Comparison of ENCODE assay signal across 1 cellular context in genomic region chr11:22343411-22344032, GRCh38.
TF ChIP-seq lines count a peak whose summit lies in the region.

No MANE protein-coding gene starts in this region.

TF ChIP-seq in H1, 55 proteins besides CTCF, POLR2A, EP300 and RAD21 (continued from another document):
- TF ChIP-seq SAP30 (IDR thresholded peaks at IDR 0.05; ENCODE audit: insufficient read depth, insufficient replicate concordance, low read length) (no peak), GABPA (IDR thresholded peaks at IDR 0.05; ENCODE audit: borderline replicate concordance, insufficient read depth, low read length) (no peak), HDAC2 (IDR thresholded peaks at IDR 0.05; ENCODE audit: borderline replicate concordance in 1 of 2, low read depth in 2 of 2, low read length in 2 of 2) (peak in 1 of 2 experiments; percentile 54; a peak in 1 of 4 replicates), SRF (IDR thresholded peaks at IDR 0.05; ENCODE audit: low read depth, low read length) (no peak), USF2 (IDR thresholded peaks at IDR 0.05; ENCODE audit: low read length) (no peak), SP1 (IDR thresholded peaks at IDR 0.05; ENCODE audit: low read depth, low read length) (no peak), NANOG (IDR thresholded peaks at IDR 0.05; ENCODE audit: insufficient read depth, low read depth, low read length, poor library complexity, severe bottlenecking) (no peak), GTF2F1 (IDR thresholded peaks at IDR 0.05; ENCODE audit: borderline replicate concordance, low read depth, low read length) (no peak), ATF2 (IDR thresholded peaks at IDR 0.05; ENCODE audit: low read length) (no peak), ASH2L (IDR thresholded peaks at IDR 0.05; ENCODE audit: low read length) (peak; percentile 80), KDM5A (IDR thresholded peaks at IDR 0.05; ENCODE audit: low read length) (no peak), FOSL1 (IDR thresholded peaks at IDR 0.05; ENCODE audit: insufficient read depth, low read depth, low read length) (0 out of 2 replicates have a peak, but pooled peaks have one; percentile 77), KDM4A (IDR thresholded peaks at IDR 0.05; ENCODE audit: low read depth, low read length, severe bottlenecking) (peak; percentile 92), TAF7 (optimal IDR thresholded peaks at IDR 0.05; ENCODE audit: borderline replicate concordance, low read depth, low read length) (no peak), RNF2 (IDR thresholded peaks at IDR 0.05; ENCODE audit: borderline replicate concordance, low read depth, low read length, missing control alignments, poor library complexity, severe bottlenecking) (peak; percentile 49), SIRT6 (IDR thresholded peaks at IDR 0.05; ENCODE audit: low read length) (no peak), SUZ12 (IDR thresholded peaks at IDR 0.05; ENCODE audit: low read length) (peak; percentile 45; the same call in 1 of the 2 replicates), SP2 (IDR thresholded peaks at IDR 0.05; ENCODE audit: low read length) (no peak), E2F6 (IDR thresholded peaks at IDR 0.05) (peak; percentile 70), ATF3 (IDR thresholded peaks at IDR 0.05; ENCODE audit: insufficient read depth, low read depth, low read length) (no peak), CTBP2 (IDR thresholded peaks at IDR 0.05; ENCODE audit: borderline replicate concordance, insufficient read depth, insufficient read length, low read length) (peak; percentile 71), EGR1 (IDR thresholded peaks at IDR 0.05; ENCODE audit: borderline replicate concordance, low read depth, low read length) (no peak), EZH2 (IDR thresholded peaks at IDR 0.05; ENCODE audit: low read depth, low read length, severe bottlenecking) (peak; percentile 59), YY1 (IDR thresholded peaks at IDR 0.05; ENCODE audit: low read depth, low read length) (no peak), RBBP5 (IDR thresholded peaks at IDR 0.05; ENCODE audit: borderline replicate concordance, low read depth, low read length) (peak; percentile 88), NRF1 (IDR thresholded peaks at IDR 0.05; ENCODE audit: low read depth, low read length) (no peak), TAF1 (IDR thresholded peaks at IDR 0.05; ENCODE audit: low read depth, low read length) (no peak), JUN (IDR thresholded peaks at IDR 0.05; ENCODE audit: low read depth, low read length) (no peak), HDAC6 (IDR thresholded peaks at IDR 0.05; ENCODE audit: low read depth, low read length) (no peak)
